20 cellular contexts compared by ENCODE assay signal in genomic region chr14:58605465-58605864, GRCh38. TPM values are rescaled to one million over a fixed set of nuclear protein-coding genes. Genes with fewer than 3 reads are reported as not detected.
DNase-seq lines count a peak whose midpoint lies in the region; ATAC-seq and TF ChIP-seq lines count a peak whose summit lies in the region.
"Had no signal": no experiment of that assay in that cellular context is flagged by ENCODE, and none has a peak within 500 bp of the region (broad histone marks: within the 10 kb centered on the region; RNA-seq: fewer than 3 reads in every experiment).

No MANE protein-coding gene starts in this region.

- no peaks in the 10 kb centered on the region for H3K9me3 Mint-ChIP-seq in GM23338
- H3K9me3 Mint-ChIP-seq: CD4-positive, alpha-beta T cell; CD8-positive, alpha-beta memory T cell; HFFc6 had no signal

- H3K27me3 ChIP-seq in GM23338 (ENCODE audit: insufficient read depth) (no peaks in the 10 kb centered on the region), neural cell (ENCODE audit: insufficient read depth, low read depth, low read length) (no peaks in the 10 kb centered on the region), hepatocyte (no peaks in the 10 kb centered on the region)
- H3K27me3 ChIP-seq: BLaER1 had no signal

- no peak for TF ChIP-seq RAD21 in neural cell (conservative IDR thresholded peaks at IDR 0.05)

- peaks cover 25% of the 10 kb centered on the region for H3K4me1 ChIP-seq in GM23338 (ENCODE audit: insufficient read depth)
- H3K4me1 ChIP-seq in hepatocyte (ENCODE audit: insufficient read depth) = peaks cover 8% of the 10 kb centered on the region
- H3K4me1 ChIP-seq: BLaER1 had no signal

- ATAC-seq in GM23338 = no peak
- ATAC-seq: GM12878 had no signal

- H3K27ac Mint-ChIP-seq in GM23338 = no peak overlapping the region
- H3K27ac Mint-ChIP-seq: B cell; CD4-positive, alpha-beta T cell; CD8-positive, alpha-beta memory T cell; HFFc6 had no signal

- peak overlapping the region; percentile 6 for H3K9ac ChIP-seq in neural cell (ENCODE audit: low read length)
- H3K9ac ChIP-seq: BLaER1 had no signal

- TF ChIP-seq CTCF in GM23338 (conservative IDR thresholded peaks at IDR 0.05; ENCODE audit: low read depth in 2 of 2) = no peak
- TF ChIP-seq CTCF in neural cell (IDR thresholded peaks at IDR 0.05; ENCODE audit: poor library complexity, severe bottlenecking) = no peak
- TF ChIP-seq CTCF in hepatocyte (IDR thresholded peaks at IDR 0.05; ENCODE audit: poor library complexity) = no peak

- no peaks in the 10 kb centered on the region for H3K79me2 ChIP-seq in GM23338 (replicated peaks; ENCODE audit: insufficient read depth)
- no peaks in the 10 kb centered on the region for H3K79me2 ChIP-seq in neural cell (replicated peaks; ENCODE audit: insufficient read depth, low read length)
- no peaks in the 10 kb centered on the region for H3K79me2 ChIP-seq in hepatocyte

- no peaks in the 10 kb centered on the region for H3K36me3 Mint-ChIP-seq in GM23338 (ENCODE audit: low read depth)
- H3K36me3 Mint-ChIP-seq: CD8-positive, alpha-beta memory T cell had no signal

- DNase-seq in NCI-H1417 (lab: John Stamatoyannopoulos, UW) (peak in 2 of 3 experiments; percentile 18 to 19), NCI-H1417 treated with DMSO at 0.1 percent for 48 hours (lab: John Stamatoyannopoulos, UW) (no peak), GM23338 (ENCODE audit: low spot score) (no peak), hepatocyte (ENCODE audit: low spot score) (no peak), CD1c-positive myeloid dendritic cell (ENCODE audit: extremely low spot score) (no peak)
- DNase-seq: CD4-positive, alpha-beta T cell; CD8-positive, alpha-beta memory T cell; DMS 273 treated with DMSO at 0.1 percent for 48 hours; DMS79; EL; GDM1; GOT3; HFFc6 had no signal

- H3K4me2 ChIP-seq in GM23338 (no peak overlapping the region), neural cell (ENCODE audit: low read length) (no peak overlapping the region), hepatocyte (no peak overlapping the region)
- H3K4me2 ChIP-seq: BLaER1 had no signal

- H3K36me3 ChIP-seq in GM23338 (ENCODE audit: insufficient read depth) = no peaks in the 10 kb centered on the region
- H3K36me3 ChIP-seq in neural cell (ENCODE audit: insufficient read depth, low read length) = no peaks in the 10 kb centered on the region
- H3K36me3 ChIP-seq in hepatocyte (replicated peaks; ENCODE audit: insufficient read depth, low read depth) = no peaks in the 10 kb centered on the region
- H3K36me3 ChIP-seq: BLaER1, HAP-1 had no signal

- TF ChIP-seq EP300 in neural cell (conservative IDR thresholded peaks at IDR 0.05; ENCODE audit: poor library complexity, severe bottlenecking) = peak; percentile 91

- H3K27me3 Mint-ChIP-seq in GM23338 (ENCODE audit: insufficient read depth, low read depth, poor library complexity) = peaks cover 5% of the 10 kb centered on the region
- H3K27me3 Mint-ChIP-seq: B cell had no signal

- H3K4me1 Mint-ChIP-seq in GM23338 = peaks cover 30% of the 10 kb centered on the region
- H3K4me1 Mint-ChIP-seq: B cell; CD8-positive, alpha-beta memory T cell had no signal

- no peaks in the 10 kb centered on the region for H4K20me1 ChIP-seq in GM23338 (replicated peaks; ENCODE audit: insufficient read depth)
- no peaks in the 10 kb centered on the region for H4K20me1 ChIP-seq in neural cell (ENCODE audit: insufficient read depth)
- no peaks in the 10 kb centered on the region for H4K20me1 ChIP-seq in hepatocyte (ENCODE audit: insufficient read depth, poor library complexity, severe bottlenecking)
- H4K20me1 ChIP-seq: BLaER1 had no signal

- H3F3A ChIP-seq in GM23338 (replicated peaks; ENCODE audit: low read depth) (no peaks in the 10 kb centered on the region), neural cell (ENCODE audit: insufficient read depth, low read length, poor library complexity, severe bottlenecking) (no peaks in the 10 kb centered on the region)

- H3K27ac ChIP-seq in GM23338 (ENCODE audit: low read depth) = no peak overlapping the region
- peak overlapping the region; percentile 81 for H3K27ac ChIP-seq in neural cell (ENCODE audit: low read length)
- H3K27ac ChIP-seq in hepatocyte = no peak overlapping the region
- H3K27ac ChIP-seq: 22Rv1, BLaER1, C4-2B had no signal

- no peak overlapping the region for H3K4me3 Mint-ChIP-seq in GM23338
- H3K4me3 Mint-ChIP-seq: B cell; CD4-positive, alpha-beta T cell; CD8-positive, alpha-beta memory T cell; HFFc6 had no signal

- H3K9me2 ChIP-seq in GM23338 (ENCODE audit: insufficient read depth) (peaks cover 8% of the 10 kb centered on the region), neural cell (ENCODE audit: insufficient read depth, low read length) (no peaks in the 10 kb centered on the region), hepatocyte (replicated peaks; ENCODE audit: insufficient read depth) (no peaks in the 10 kb centered on the region)

- H2AFZ ChIP-seq in GM23338 (peak overlapping the region; percentile 4; the same call in 1 of the 2 replicates), neural cell (ENCODE audit: low read depth, low read length) (no peak overlapping the region), hepatocyte (no peak overlapping the region)

- H3K9me3 ChIP-seq in neural cell (ENCODE audit: low read length) (no peaks in the 10 kb centered on the region), hepatocyte (ENCODE audit: low read depth) (no peaks in the 10 kb centered on the region)
- H3K9me3 ChIP-seq: BLaER1, HAP-1 had no signal

- whole genome bisulfite sequencing in hepatocyte (ENCODE audit: low lambda C conversion rate, missing lambda C conversion rate) = 68% methylated on average over 4 of the region's 4 CpGs

- no peak overlapping the region for H3K4me3 ChIP-seq in GM23338
- H3K4me3 ChIP-seq in neural cell (ENCODE audit: low read length) = peak overlapping the region; percentile 13
- H3K4me3 ChIP-seq in hepatocyte = no peak overlapping the region
- H3K4me3 ChIP-seq: BLaER1, GM12878, HAP-1 had no signal

TF ChIP-seq in GM23338, 12 proteins besides CTCF, POLR2A, EP300 and RAD21 (continues in another document):
- TF ChIP-seq REST (IDR thresholded peaks at IDR 0.05; ENCODE audit: unreplicated experiment) = no peak
- no peak for TF ChIP-seq ZNF114 (CRISPR knock-in tag; IDR thresholded peaks at IDR 0.05)
- TF ChIP-seq JUNB (IDR thresholded peaks at IDR 0.05; ENCODE audit: unreplicated experiment) = no peak
- TF ChIP-seq ZNF331 (CRISPR knock-in tag; IDR thresholded peaks at IDR 0.05; ENCODE audit: low read depth) = no peak

TF ChIP-seq in neural cell, 6 proteins besides CTCF, POLR2A, EP300 and RAD21:
- no peak for TF ChIP-seq TAF1 (IDR thresholded peaks at IDR 0.05; ENCODE audit: low read depth)
- no peak for TF ChIP-seq REST (IDR thresholded peaks at IDR 0.05; ENCODE audit: borderline replicate concordance)
- peak; percentile 74 for TF ChIP-seq POLR2AphosphoS5 (IDR thresholded peaks at IDR 0.05)
- TF ChIP-seq SMC3 (conservative IDR thresholded peaks at IDR 0.05; ENCODE audit: poor library complexity) = no peak

RNA-seq across cellular contexts. Expression of gene DACT1, which starts 32.3 kb away (rescaled TPM):
- 23.6 and 26.6 TPM in 2 replicates for total RNA-seq in GM23338 (2014; rRNA removed; shearing (Covaris generic))
- polyA plus RNA-seq in GM23338 (2016; fragmentation: Nextera tagmentation; extraction: Ambion mirVana) (5.1 and 5.7 TPM in 2 replicates), neural cell (125 TPM in 2 replicates), hepatocyte (13.2 and 14.0 TPM in 2 replicates)
- 168 and 170 TPM in 2 replicates for polyA minus RNA-seq in neural cell
- 17.5 and 19.6 TPM in 2 replicates for total RNA-seq in hepatocyte

Comparison
In these comparisons a context has a peak if more than half of its experiments do, and no peak if none do; other contexts are left out.
1. DNase-seq: peak in NCI-H1417 (2 of 3); none in NCI-H1417 treated with DMSO at 0.1 percent for 48 hours (single experiment), GM23338 (single experiment), hepatocyte (single experiment) and CD1c-positive myeloid dendritic cell (single experiment).